ENCODE assay signal across 8 cellular contexts in the genomic region with DNA sequence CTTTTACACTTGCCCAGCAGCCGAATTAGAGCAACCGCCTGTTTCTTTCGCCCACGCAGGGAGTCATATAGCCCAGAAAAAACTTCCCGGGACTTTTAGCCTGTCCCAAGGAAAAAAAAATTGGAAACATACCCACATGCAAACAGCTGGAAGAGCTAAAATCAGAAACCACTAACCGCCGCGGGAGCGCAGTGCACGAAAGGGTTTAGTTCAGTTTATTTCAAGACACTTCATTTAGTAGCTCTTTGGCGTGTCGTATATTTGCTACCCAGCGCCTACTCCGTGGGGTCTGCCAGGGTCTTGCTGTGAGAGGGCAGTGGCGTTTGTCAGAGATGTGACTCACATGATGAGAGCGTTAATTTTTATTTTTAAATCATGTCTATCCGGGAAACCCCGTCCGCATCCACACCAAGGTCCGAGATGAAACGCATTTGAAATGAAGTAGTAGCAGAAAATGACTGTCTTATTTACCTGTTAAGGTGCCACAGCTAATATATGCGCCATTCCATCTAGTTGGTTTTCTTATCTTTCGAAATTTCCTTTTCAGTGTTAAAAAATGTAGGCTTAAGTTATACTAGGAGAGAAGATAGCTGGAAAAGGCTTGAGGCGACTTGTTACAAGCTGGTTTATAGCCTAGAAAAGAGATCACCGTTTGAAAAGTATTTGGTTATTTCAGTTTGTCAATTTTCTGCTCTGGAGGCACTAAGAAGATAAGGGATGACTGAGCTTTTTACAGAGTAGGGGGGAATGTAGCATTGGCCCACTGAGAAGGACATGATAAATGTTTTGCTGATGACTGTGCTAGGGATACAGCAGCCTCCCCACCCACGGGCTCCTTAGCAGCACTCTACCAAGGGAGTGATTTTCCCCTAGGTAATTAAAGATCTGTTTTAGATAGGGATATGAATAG. TPM values are rescaled to one million over a fixed set of nuclear protein-coding genes. Genes with fewer than 3 reads are reported as not detected.
A peak's percentile ranks its signal among the peaks of the same experiment; 100 is the strongest.
DNase-seq lines count a peak whose midpoint lies in the region; ATAC-seq, FAIRE-seq and TF ChIP-seq lines count a peak whose summit lies in the region.

No MANE protein-coding gene starts in this region.

- no peak for ATAC-seq in natural killer cell
- no peak for ATAC-seq in HG03442 (IDR thresholded peaks at IDR 0.05; ENCODE audit: unreplicated experiment)
- ATAC-seq in GM18519 (IDR thresholded peaks at IDR 0.05; ENCODE audit: low FRiP score, unreplicated experiment), result no peak

- no peaks in the 10 kb centered on the region for H3K9me3 ChIP-seq in endothelial cell of umbilical vein (replicated peaks; ENCODE audit: control insufficient read depth, insufficient read depth, low read length)

- no peaks in the 10 kb centered on the region for H3K9me1 ChIP-seq in endothelial cell of umbilical vein (replicated peaks; ENCODE audit: control insufficient read depth, extremely low read depth, insufficient read depth, low read length)

- H3K4me3 Mint-ChIP-seq in natural killer cell, result peak overlapping the region; percentile 70

- peaks cover 34% of the 10 kb centered on the region for H3K4me1 ChIP-seq in endothelial cell of umbilical vein (ENCODE audit: control insufficient read depth, extremely low read depth, insufficient read depth, low read length)

- H4K20me1 ChIP-seq in endothelial cell of umbilical vein (replicated peaks; ENCODE audit: control insufficient read depth, extremely low read depth, insufficient read depth, low read length), result no peaks in the 10 kb centered on the region

- H3K36me3 Mint-ChIP-seq in natural killer cell, result no peaks in the 10 kb centered on the region

- CTCF ChIA-PET in RWPE1 (lab: Yijun Ruan, JAX) (interaction anchor here (0.6 kb wide), 2 partner anchors 8 to 485 kb away, joined by 3 to 5 read pairs; no protein-coding TSS in a partner anchor), endothelial cell of umbilical vein (lab: Charles Lee) (interaction anchor here (0.8 to 2.0 kb wide), 5 partner anchors 11 to 765 kb away, joined by 3 to 10 read pairs (median 4); no protein-coding TSS in a partner anchor)

- peaks cover 19 to 20% of the 10 kb centered on the region in 2 donors for H3K4me1 Mint-ChIP-seq in natural killer cell

- H3K4me2 ChIP-seq in endothelial cell of umbilical vein (ENCODE audit: insufficient read depth, low read length), result peak overlapping the region; percentile 88

- H3K4me3 ChIP-seq in endothelial cell of umbilical vein (replicated peaks in 1 of 3; ENCODE audit: insufficient read depth in 1 of 3, low read depth in 1 of 3, low read length in 3 of 3), result peak overlapping the region; percentile 42 to 57 (median 57)

- POLR2A ChIA-PET in RWPE1 (lab: Yijun Ruan, JAX; ENCODE audit: low non-redundant PET), result interaction anchor here (0.7 kb wide), 1 partner anchor 118 kb away, joined by 4 read pairs; no protein-coding TSS in a partner anchor
- POLR2A ChIA-PET in endothelial cell of umbilical vein (lab: Charles Lee), result interaction anchor here (0.6 kb wide), 1 partner anchor 9 kb away, joined by 12 read pairs; no protein-coding TSS in a partner anchor

- H3K27ac Mint-ChIP-seq in natural killer cell, result no peak overlapping the region

- no peaks in the 10 kb centered on the region for H3K27me3 ChIP-seq in endothelial cell of umbilical vein (ENCODE audit: control insufficient read depth in 2 of 2, insufficient read depth in 2 of 2, low read length in 2 of 2)

- no peak for TF ChIP-seq POLR2A in endothelial cell of umbilical vein (IDR thresholded peaks at IDR 0.05; ENCODE audit: low read depth, low read length)

- no peaks in the 10 kb centered on the region for H3K9me3 Mint-ChIP-seq in natural killer cell

- dilution Hi-C loops in endothelial cell of umbilical vein (cut with MboI; ENCODE audit: extremely low pct_ligation_motif_present, low sequenced_read_pairs), result no loop called here

- DNase-seq in GM04504 (ENCODE audit: low read depth) (peak; percentile 46), RWPE1 (ENCODE audit: low spot score) (peak; percentile 70), endothelial cell of umbilical vein (ENCODE audit: low read depth, low spot score) (peak; percentile 24), natural killer cell (no peak), NOMO-1 (lab: John Stamatoyannopoulos, UW; ENCODE audit: unreplicated experiment in 2 of 2) (no peak)

- peak overlapping the region; percentile 55 for H2AFZ ChIP-seq in endothelial cell of umbilical vein (ENCODE audit: low read depth, low read length)

- H3K27me3 Mint-ChIP-seq in natural killer cell (ENCODE audit: low read depth in 2 of 2), result peaks cover 47 to 70% of the 10 kb centered on the region in 2 donors

- H3K79me2 ChIP-seq in endothelial cell of umbilical vein (ENCODE audit: control insufficient read depth, insufficient read depth, low read length), result no peaks in the 10 kb centered on the region

- no peaks in the 10 kb centered on the region for H3K36me3 ChIP-seq in endothelial cell of umbilical vein (ENCODE audit: control insufficient read depth in 2 of 2, extremely low read depth in 1 of 2, insufficient read depth in 2 of 2, low read length in 2 of 2)

- H3K27ac ChIP-seq in 22Rv1 (peak overlapping the region; percentile 85), RWPE1 (peak overlapping the region; percentile 93), endothelial cell of umbilical vein (ENCODE audit: insufficient read depth, low read depth, low read length) (no peak overlapping the region)

- BruUV-seq in endothelial cell of umbilical vein (replicated peaks; lab: Mats Ljungman, UMichigan), result TSS peak; percentile 27

- peak overlapping the region; percentile 13 for H3K9ac ChIP-seq in endothelial cell of umbilical vein (replicated peaks; ENCODE audit: extremely low read depth, insufficient read depth, low read length)

- intact Hi-C loops in endothelial cell of umbilical vein (cut with micrococcal nuclease), result loop anchor here (1.0 kb wide), 1 partner anchor 648 kb away; no protein-coding TSS in a partner anchor
- intact Hi-C loops in natural killer cell (cut with micrococcal nuclease), result no loop called here

- no peak for TF ChIP-seq CTCF in 22Rv1 (IDR thresholded peaks at IDR 0.05)
- no peak for TF ChIP-seq CTCF in RWPE1 (conservative IDR thresholded peaks at IDR 0.05; ENCODE audit: low read depth)
- TF ChIP-seq CTCF in endothelial cell of umbilical vein (IDR thresholded peaks at IDR 0.05; ENCODE audit: extremely low read depth in 1 of 2, insufficient read depth in 1 of 2, low read depth in 1 of 2, low read length in 2 of 2), result no peak
- TF ChIP-seq CTCF in natural killer cell (IDR thresholded peaks at IDR 0.05), result no peak

- FAIRE-seq in endothelial cell of umbilical vein (lab: Jason Lieb, UNC), result no peak

TF ChIP-seq in endothelial cell of umbilical vein, 7 proteins besides CTCF, POLR2A, EP300 and RAD21:
- TF ChIP-seq FOS (IDR thresholded peaks at IDR 0.05; ENCODE audit: borderline replicate concordance, insufficient read depth, low read length), result no peak
- TF ChIP-seq MYC (IDR thresholded peaks at IDR 0.05; ENCODE audit: low read depth, low read length), result no peak
- TF ChIP-seq POLR2AphosphoS5 (IDR thresholded peaks at IDR 0.05; ENCODE audit: insufficient read depth, low read depth, low read length), result no peak
- TF ChIP-seq MAX (IDR thresholded peaks at IDR 0.05; ENCODE audit: insufficient read depth, insufficient read length), result no peak
- TF ChIP-seq EZH2 (IDR thresholded peaks at IDR 0.05; ENCODE audit: borderline replicate concordance, low read depth, low read length, severe bottlenecking), result no peak
- no peak for TF ChIP-seq JUN (IDR thresholded peaks at IDR 0.05; ENCODE audit: borderline replicate concordance, insufficient read depth, insufficient read length, low read depth)
- TF ChIP-seq GATA2 (IDR thresholded peaks at IDR 0.05; ENCODE audit: insufficient read depth, insufficient read length, low read depth, low read length), result no peak

RNA-seq across cellular contexts. Expression of gene KLF5, which starts 1.7 kb away (rescaled TPM):
- total RNA-seq in endothelial cell of umbilical vein, result 1.7 and 1.9 TPM in 2 replicates
- 3.4 and 4.0 TPM in 2 replicates for polyA plus RNA-seq in endothelial cell of umbilical vein
- polyA plus RNA-seq in endothelial cell of umbilical vein (2011; cell fraction: cytosol; rRNA removed), result 2.8 and 2.9 TPM in 2 replicates
- polyA plus RNA-seq in endothelial cell of umbilical vein (2011; cell fraction: nucleus; rRNA removed), result 6.2 and 6.7 TPM in 2 replicates
- polyA plus RNA-seq in endothelial cell of umbilical vein (2012), result 3.1 and 5.2 TPM in 2 replicates
- 4.5 and 4.8 TPM in 2 replicates for polyA minus RNA-seq in endothelial cell of umbilical vein
- 203 TPM for polyA minus RNA-seq in endothelial cell of umbilical vein (2011; cell fraction: cytosol; rRNA and poly(A)+ RNA removed)
- polyA minus RNA-seq in endothelial cell of umbilical vein (2011; cell fraction: nucleus; rRNA and poly(A)+ RNA removed), result 9.9 and 13.9 TPM in 2 replicates
- total RNA-seq in natural killer cell, result 10 to 100 TPM in 1 of 3 donors, 1 to 10 TPM in 2; 1.2 to 48.5 (median 2.0) TPM

Comparison
In these comparisons a context has a peak if more than half of its experiments do, and no peak if none do; other contexts are left out.
1. DNase-seq: peak in GM04504 (single experiment), RWPE1 (single experiment) and endothelial cell of umbilical vein (single experiment); none in natural killer cell (single experiment) and NOMO-1 (0 of 2).